8 cellular contexts compared by ENCODE assay signal in the genomic region with DNA sequence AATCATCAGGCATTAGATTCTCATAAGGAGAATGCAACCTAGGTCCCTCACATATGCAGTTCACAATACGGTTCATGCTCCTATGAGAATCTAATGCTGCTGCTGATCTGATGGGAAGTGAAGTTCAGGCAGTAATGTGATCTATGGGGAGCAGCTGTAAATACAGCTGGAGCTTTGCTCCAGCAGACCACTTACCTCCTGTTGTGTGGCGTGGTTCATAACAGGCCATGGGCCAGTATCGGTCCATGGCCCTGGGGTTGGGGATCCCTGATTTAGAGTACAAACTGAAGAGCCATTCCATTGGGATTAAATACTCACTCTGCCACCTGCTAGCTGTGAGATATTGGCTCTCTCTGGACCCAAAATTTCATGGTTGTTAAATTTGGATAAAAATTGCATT.
"Had no signal": no experiment of that assay in that cellular context is flagged by ENCODE, and none has a peak within 500 bp of the region (broad histone marks: within the 10 kb centered on the region; RNA-seq: fewer than 3 reads in every experiment).

No MANE protein-coding gene starts in this region.

- FAIRE-seq: G401.6, GM12878, GM12891, GM12892, GM18507, GM19239 had no signal

- H3K4me3 ChIP-seq: GM12878 had no signal

- ATAC-seq: GM12878 had no signal

- DNase-seq: GDM1, GF-D8 had no signal
